Comparison of ENCODE assay signal across 36 cellular contexts in the genomic region with DNA sequence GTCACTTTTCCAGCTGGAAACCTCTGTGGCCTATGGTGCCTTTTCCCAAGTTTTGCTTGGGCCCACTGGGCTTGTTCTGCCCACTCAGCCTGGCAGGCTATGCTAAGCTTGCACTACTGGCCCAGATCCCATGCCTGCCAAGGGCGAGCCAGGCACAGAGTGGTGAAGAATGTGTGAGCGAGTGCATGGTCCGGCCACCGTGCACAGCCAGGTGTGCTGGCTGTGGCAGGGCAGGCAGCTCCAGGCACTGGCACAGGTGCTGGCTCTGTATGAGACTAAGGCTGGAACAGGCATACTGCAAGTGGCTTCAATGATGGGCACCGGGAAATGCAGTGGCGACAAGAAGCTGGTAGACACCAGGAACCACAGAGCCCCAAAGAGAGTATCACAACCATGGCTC. TPM values are rescaled to one million over a fixed set of nuclear protein-coding genes. Genes with fewer than 3 reads are reported as not detected.
"Had no signal": no experiment of that assay in that cellular context is flagged by ENCODE, and none has a peak within 500 bp of the region (broad histone marks: within the 10 kb centered on the region; RNA-seq: fewer than 3 reads in every experiment).

No MANE protein-coding gene starts in this region.

- H3K27ac ChIP-seq: KMS-11 had no signal

- H3K4me2 ChIP-seq: KMS-11 had no signal

- H3K27me3 ChIP-seq: MG63 had no signal

- H3K9me3 ChIP-seq: MG63 had no signal

- H3K4me3 ChIP-seq: MG63 had no signal

- H3K9ac ChIP-seq: KMS-11 had no signal

- DNase-seq: Karpas-422, Kasumi-1, MG63, MM.1S, MV-4-11, NCI-H1048, NCI-H1092, NCI-H1092 treated with DMSO at 0.1 percent for 48 hours, NCI-H1105, NCI-H1105 treated with DMSO at 0.1 percent for 48 hours, NCI-H1417, NCI-H1417 treated with DMSO at 0.1 percent for 48 hours, NCI-H1436, NCI-H1436 treated with DMSO at 0.1 percent for 48 hours, NCI-H146, NCI-H1694, NCI-H1694 treated with DMSO at 0.1 percent for 48 hours, NCI-H187, NCI-H187 treated with DMSO at 0.1 percent for 48 hours, NCI-H1930, NCI-H2029, NCI-H2029 treated with DMSO at 0.1 percent for 48 hours, NCI-H2081, NCI-H2081 treated with DMSO at 0.1 percent for 48 hours, NCI-H2107, NCI-H2171, NCI-H2171 treated with DMSO at 0.1 percent for 48 hours, NCI-H2227 treated with DMSO at 0.1 percent for 48 hours, NCI-H226, NCI-H345, NCI-H446, NCI-H446 treated with DMSO at 0.1 percent for 48 hours, NCI-H510A had no signal

- H3K36me3 ChIP-seq: MG63 had no signal

RNA-seq across cellular contexts. Expression of gene MAB21L1, which starts 50.1 kb away (rescaled TPM):
- total RNA-seq: MCF 10A, NCI-H460 had no signal
